1 cellular context compared by ENCODE assay signal in genomic region chr1:26350701-26351590, GRCh38.
TF ChIP-seq lines count a peak whose summit lies in the region.

No MANE protein-coding gene starts in this region.

TF ChIP-seq in IMR-90, 13 proteins besides CTCF, POLR2A, EP300 and RAD21:
- no peak for TF ChIP-seq BHLHE40 (IDR thresholded peaks at IDR 0.05; ENCODE audit: low read depth, low read length)
- no peak for TF ChIP-seq USF2 (IDR thresholded peaks at IDR 0.05; ENCODE audit: low read depth, low read length)
- TF ChIP-seq RCOR1 (IDR thresholded peaks at IDR 0.05; ENCODE audit: insufficient replicate concordance, low read length), result no peak
- no peak for TF ChIP-seq CEBPB (IDR thresholded peaks at IDR 0.05; ENCODE audit: low read depth, low read length)
- no peak for TF ChIP-seq MXI1 (IDR thresholded peaks at IDR 0.05; ENCODE audit: borderline replicate concordance, low read depth, low read length)
- TF ChIP-seq ELK1 (IDR thresholded peaks at IDR 0.05; ENCODE audit: borderline replicate concordance, low read depth, low read length), result no peak
- TF ChIP-seq MAZ (IDR thresholded peaks at IDR 0.05; ENCODE audit: borderline replicate concordance, low read depth, low read length), result no peak
- no peak for TF ChIP-seq RFX5 (IDR thresholded peaks at IDR 0.05; ENCODE audit: low read depth, low read length)
- TF ChIP-seq SMC3 (IDR thresholded peaks at IDR 0.05; ENCODE audit: low read depth, low read length), result no peak
- no peak for TF ChIP-seq NFE2L2 (IDR thresholded peaks at IDR 0.05; ENCODE audit: low read depth, low read length)
- no peak for TF ChIP-seq FOS (IDR thresholded peaks at IDR 0.05; ENCODE audit: low read depth, low read length)
- no peak for TF ChIP-seq CHD1 (IDR thresholded peaks at IDR 0.05; ENCODE audit: low read depth, low read length)
- no peak for TF ChIP-seq MAFK (IDR thresholded peaks at IDR 0.05; ENCODE audit: low read depth, low read length)
